In the genomic region with DNA sequence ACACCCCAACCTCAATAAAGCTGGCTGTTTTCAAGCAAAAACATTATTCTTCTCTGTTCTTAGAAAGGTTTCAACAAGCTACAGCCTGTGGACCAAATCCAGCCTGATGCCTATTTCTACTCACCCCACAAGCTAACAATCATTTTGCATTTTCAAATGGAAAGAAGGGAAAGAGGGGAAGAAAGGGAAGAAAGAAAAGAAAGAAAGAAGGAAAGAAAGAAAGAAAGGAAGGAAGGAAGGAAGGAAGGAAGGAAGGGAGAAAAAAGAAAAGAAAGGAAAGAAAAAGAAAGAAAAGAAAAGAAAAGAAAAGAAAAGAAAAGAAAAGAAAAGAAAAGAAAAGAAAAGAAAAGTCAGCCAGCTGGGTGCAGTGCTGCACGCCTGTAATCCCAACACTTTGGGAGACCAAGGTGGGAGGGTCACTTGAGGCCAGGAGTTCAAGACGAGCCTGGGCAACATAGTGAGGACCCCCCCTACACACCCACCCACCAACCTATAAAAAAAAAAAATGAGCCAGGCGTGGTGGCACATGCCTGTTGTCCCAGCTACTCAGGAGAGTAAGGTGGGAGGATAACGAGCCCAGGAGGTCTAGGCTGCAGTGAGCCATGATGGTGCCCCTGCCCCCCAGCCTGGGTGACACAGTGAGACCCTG, we compare ENCODE assay signal across 10 cellular contexts. TPM values are rescaled to one million over a fixed set of nuclear protein-coding genes. Genes with fewer than 3 reads are reported as not detected.
DNase-seq lines count a peak whose midpoint lies in the region; ATAC-seq and TF ChIP-seq lines count a peak whose summit lies in the region.
"Had no signal": no experiment of that assay in that cellular context is flagged by ENCODE, and none has a peak within 500 bp of the region (broad histone marks: within the 10 kb centered on the region; RNA-seq: fewer than 3 reads in every experiment).

No MANE protein-coding gene starts in this region.

- no peak overlapping the region for H3K9ac ChIP-seq in endodermal cell (ENCODE audit: extremely low read depth, low read length, poor library complexity, severe bottlenecking)

- H3K27me3 ChIP-seq in right cardiac atrium (ENCODE audit: control insufficient read depth, insufficient read depth) (no peaks in the 10 kb centered on the region), endodermal cell (ENCODE audit: control insufficient read depth, insufficient read depth, low read length, poor library complexity, severe bottlenecking) (no peaks in the 10 kb centered on the region)

- H3K27ac ChIP-seq in right cardiac atrium (ENCODE audit: low read length): peak overlapping the region; percentile 6
- H3K27ac ChIP-seq in endodermal cell (ENCODE audit: low read depth, low read length): no peak overlapping the region

- POLR2A ChIA-PET in activated CD4-positive, alpha-beta T cell treated with anti-CD3 and anti-CD28 coated beads, Interleukin-2, amount 10 ng/mL, durations not matched to agents 7 days and 5 days (lab: Charles Lee): no interaction called here

- H3K36me3 Mint-ChIP-seq in endothelial cell (ENCODE audit: low read depth, unreplicated experiment): peaks cover 3% of the 10 kb centered on the region
- peaks cover 2% of the 10 kb centered on the region for H3K36me3 Mint-ChIP-seq in progenitor cell of endocrine pancreas (ENCODE audit: insufficient read depth)
- no peaks in the 10 kb centered on the region for H3K36me3 Mint-ChIP-seq in activated CD4-positive, alpha-beta T cell treated with anti-CD3 and anti-CD28 coated beads, Interleukin-2, amount 10 ng/mL, durations not matched to agents 7 days and 5 days (ENCODE audit: low read depth)
- no peaks in the 10 kb centered on the region for H3K36me3 Mint-ChIP-seq in endodermal cell (ENCODE audit: low read depth)
- H3K36me3 Mint-ChIP-seq: CD8-positive, alpha-beta T cell had no signal

- TF ChIP-seq CTCF in endothelial cell (IDR thresholded peaks at IDR 0.05; ENCODE audit: unreplicated experiment) (no peak), progenitor cell of endocrine pancreas (IDR thresholded peaks at IDR 0.05; ENCODE audit: unreplicated experiment) (no peak), foreskin fibroblast (IDR thresholded peaks at IDR 0.05; ENCODE audit: low read depth, low read length) (no peak), endodermal cell (conservative IDR thresholded peaks at IDR 0.05) (no peak)

- H3K4me1 Mint-ChIP-seq in endothelial cell (ENCODE audit: unreplicated experiment) (peaks cover 6% of the 10 kb centered on the region), progenitor cell of endocrine pancreas (ENCODE audit: low read depth) (peaks cover 7% of the 10 kb centered on the region), endodermal cell (peaks cover 29% of the 10 kb centered on the region)
- H3K4me1 Mint-ChIP-seq in activated CD4-positive, alpha-beta T cell treated with anti-CD3 and anti-CD28 coated beads, Interleukin-2, amount 10 ng/mL, durations not matched to agents 7 days and 5 days: no peaks in the 10 kb centered on the region

- CTCF ChIA-PET in activated CD4-positive, alpha-beta T cell treated with anti-CD3 and anti-CD28 coated beads, Interleukin-2, amount 10 ng/mL, durations not matched to agents 7 days and 5 days (lab: Charles Lee): interaction anchor here (0.7 to 1.7 kb wide), 5 partner anchors 10 to 506 kb away, joined by 3 to 6 read pairs (median 4); no protein-coding TSS in a partner anchor

- H3K4me1 ChIP-seq in right cardiac atrium (ENCODE audit: control insufficient read depth, insufficient read depth, low read length) (peaks cover 10% of the 10 kb centered on the region), endodermal cell (ENCODE audit: control insufficient read depth, insufficient read depth, low read length) (peaks cover 9% of the 10 kb centered on the region)

- H3K9me3 ChIP-seq in right cardiac atrium (ENCODE audit: control insufficient read depth, low read length) (no peaks in the 10 kb centered on the region), endodermal cell (ENCODE audit: control insufficient read depth, low read length) (no peaks in the 10 kb centered on the region)

- no peak overlapping the region for H3K4me3 Mint-ChIP-seq in endothelial cell (ENCODE audit: unreplicated experiment)
- H3K4me3 Mint-ChIP-seq in progenitor cell of endocrine pancreas (ENCODE audit: low read depth): no peak overlapping the region
- no peak overlapping the region for H3K4me3 Mint-ChIP-seq in activated CD4-positive, alpha-beta T cell treated with anti-CD3 and anti-CD28 coated beads, Interleukin-2, amount 10 ng/mL, durations not matched to agents 7 days and 5 days
- no peak overlapping the region for H3K4me3 Mint-ChIP-seq in endodermal cell
- H3K4me3 Mint-ChIP-seq: CD8-positive, alpha-beta T cell had no signal

- DNase-seq in right cardiac atrium: peak in 1 of 3 donors; percentile 1
- DNase-seq in cardiac septum (ENCODE audit: low spot score): no peak
- DNase-seq in endothelial cell (ENCODE audit: low spot score): no peak
- DNase-seq in progenitor cell of endocrine pancreas (ENCODE audit: low spot score, unreplicated experiment): no peak
- no peak for DNase-seq in foreskin fibroblast
- DNase-seq in activated CD4-positive, alpha-beta T cell treated with anti-CD3 and anti-CD28 coated beads, Interleukin-2, amount 10 ng/mL, durations not matched to agents 7 days and 5 days: no peak
- no peak for DNase-seq in endodermal cell
- DNase-seq: activated CD4-positive, alpha-beta T cell treated with anti-CD3 and anti-CD28 coated beads, Interleukin-2, amount 50 U/mL, for 4 hours; CD8-positive, alpha-beta T cell had no signal

- intact Hi-C loops in right cardiac atrium (cut with DNase I) (no loop called here), cardiac septum (cut with DNase I) (no loop called here)

- 83% methylated on average over 4 of the region's 4 CpGs for WGBS in right cardiac atrium
- 84 to 86% methylated on average over 1 to 4 of the region's 4 CpGs for WGBS in endodermal cell (ENCODE audit: insufficient coverage in 1 of 2, insufficient read length in 1 of 2), 2 experiments

- peak overlapping the region; percentile 1 for H3K27ac Mint-ChIP-seq in endothelial cell (ENCODE audit: unreplicated experiment)
- H3K27ac Mint-ChIP-seq in progenitor cell of endocrine pancreas: peak overlapping the region; percentile 7
- no peak overlapping the region for H3K27ac Mint-ChIP-seq in activated CD4-positive, alpha-beta T cell treated with anti-CD3 and anti-CD28 coated beads, Interleukin-2, amount 10 ng/mL, durations not matched to agents 7 days and 5 days
- H3K27ac Mint-ChIP-seq in endodermal cell: no peak overlapping the region
- H3K27ac Mint-ChIP-seq: CD8-positive, alpha-beta T cell had no signal

- H3K27me3 Mint-ChIP-seq in endothelial cell (ENCODE audit: unreplicated experiment): peaks cover 8% of the 10 kb centered on the region
- H3K27me3 Mint-ChIP-seq in progenitor cell of endocrine pancreas: peaks cover 9% of the 10 kb centered on the region
- H3K27me3 Mint-ChIP-seq in activated CD4-positive, alpha-beta T cell treated with anti-CD3 and anti-CD28 coated beads, Interleukin-2, amount 10 ng/mL, durations not matched to agents 7 days and 5 days: no peaks in the 10 kb centered on the region
- H3K27me3 Mint-ChIP-seq in endodermal cell (ENCODE audit: insufficient read depth): no peaks in the 10 kb centered on the region

- H3K4me3 ChIP-seq in right cardiac atrium (ENCODE audit: low read length) (no peak overlapping the region), foreskin fibroblast (ENCODE audit: low read depth in 1 of 2, low read length in 2 of 2) (no peak overlapping the region), endodermal cell (ENCODE audit: low read length) (no peak overlapping the region)

- ATAC-seq in right cardiac atrium: no peak
- no peak for ATAC-seq in GM21447 (IDR thresholded peaks at IDR 0.05; ENCODE audit: unreplicated experiment)
- ATAC-seq: CD8-positive, alpha-beta T cell had no signal

- H3K9me3 Mint-ChIP-seq in endothelial cell (ENCODE audit: unreplicated experiment): no peaks in the 10 kb centered on the region
- no peaks in the 10 kb centered on the region for H3K9me3 Mint-ChIP-seq in progenitor cell of endocrine pancreas (ENCODE audit: low read depth)
- H3K9me3 Mint-ChIP-seq in activated CD4-positive, alpha-beta T cell treated with anti-CD3 and anti-CD28 coated beads, Interleukin-2, amount 10 ng/mL, durations not matched to agents 7 days and 5 days: no peaks in the 10 kb centered on the region
- peaks cover 2% of the 10 kb centered on the region for H3K9me3 Mint-ChIP-seq in endodermal cell
- H3K9me3 Mint-ChIP-seq: CD8-positive, alpha-beta T cell had no signal

- no peaks in the 10 kb centered on the region for H3K36me3 ChIP-seq in endodermal cell (ENCODE audit: control insufficient read depth, insufficient read depth, low read length)

RNA-seq across cellular contexts. Expression of gene SCARB1, which starts 26.3 kb away (rescaled TPM):
- total RNA-seq in right cardiac atrium (10 to 100 TPM; 15.7 to 22.9 (median 20.0) TPM), cardiac septum (8.6 TPM), endothelial cell (ENCODE audit: unreplicated experiment) (16.9 TPM), progenitor cell of endocrine pancreas (20.6 and 21.5 TPM in 2 replicates), endodermal cell (10 to 100 TPM; 33.0 to 36.2 TPM)
- 17.0 TPM for polyA plus RNA-seq in right cardiac atrium
- 1 to 10 TPM; 5.3 to 6.2 TPM for total RNA-seq in activated CD4-positive, alpha-beta T cell treated with anti-CD3 and anti-CD28 coated beads, Interleukin-2, amount 10 ng/mL, durations not matched to agents 7 days and 5 days
- 26.1 TPM for polyA plus RNA-seq in endodermal cell (2013, experiment 1 of 2)
- polyA plus RNA-seq in endodermal cell (2013, experiment 2 of 2): 30.2 TPM

Comparison
In these comparisons a context has a peak if more than half of its experiments do, and no peak if none do; other contexts are left out.
1. H3K27ac Mint-ChIP-seq: peak in endothelial cell (single experiment) and progenitor cell of endocrine pancreas (single experiment); none in activated CD4-positive, alpha-beta T cell treated with anti-CD3 and anti-CD28 coated beads, Interleukin-2, amount 10 ng/mL, durations not matched to agents 7 days and 5 days (single experiment) and endodermal cell (single experiment).